37 cellular contexts compared by ENCODE assay signal in the genomic region with DNA sequence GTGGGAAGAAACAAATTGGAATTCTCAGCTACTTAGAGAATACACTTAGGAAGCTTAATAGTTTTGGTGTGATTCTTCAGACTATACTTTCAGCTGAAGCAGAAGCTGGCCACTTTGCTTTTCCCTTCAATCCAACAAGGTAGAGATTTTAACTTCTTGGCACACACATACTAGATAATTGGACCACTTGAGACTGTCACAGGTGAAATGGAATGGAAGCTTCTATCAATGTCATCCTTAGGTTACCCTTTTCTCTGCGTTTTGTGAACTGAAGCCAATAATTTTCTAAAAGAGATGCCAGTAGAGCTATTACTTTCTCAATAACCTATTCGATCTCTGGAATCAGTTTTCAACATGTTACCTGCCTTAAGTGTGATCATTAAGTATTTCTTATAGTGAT.
"Had no signal": no experiment of that assay in that cellular context is flagged by ENCODE, and none has a peak within 500 bp of the region (broad histone marks: within the 10 kb centered on the region; RNA-seq: fewer than 3 reads in every experiment).

No MANE protein-coding gene starts in this region.

- H3K27ac ChIP-seq: KMS-11 had no signal

- H3K4me2 ChIP-seq: KMS-11 had no signal

- H3K9ac ChIP-seq: KMS-11 had no signal

- DNase-seq: Karpas-422, Kasumi-1, KG1, MG63, MM.1S, MV-4-11, NCI-H1048, NCI-H1092, NCI-H1092 treated with DMSO at 0.1 percent for 48 hours, NCI-H1417, NCI-H1417 treated with DMSO at 0.1 percent for 48 hours, NCI-H1436, NCI-H1436 treated with DMSO at 0.1 percent for 48 hours, NCI-H146, NCI-H1694, NCI-H1694 treated with DMSO at 0.1 percent for 48 hours, NCI-H187, NCI-H187 treated with DMSO at 0.1 percent for 48 hours, NCI-H1930, NCI-H2029, NCI-H2029 treated with DMSO at 0.1 percent for 48 hours, NCI-H2081, NCI-H2081 treated with DMSO at 0.1 percent for 48 hours, NCI-H2107, NCI-H2171, NCI-H2171 treated with DMSO at 0.1 percent for 48 hours, NCI-H2227 treated with DMSO at 0.1 percent for 48 hours, NCI-H226, NCI-H345, NCI-H446, NCI-H446 treated with DMSO at 0.1 percent for 48 hours, NCI-H510A, NCI-H510A treated with DMSO at 0.1 percent for 48 hours, NCI-H524, NCI-H524 treated with DMSO at 0.1 percent for 48 hours, NCI-H526 had no signal

- H3K36me3 ChIP-seq: MG63 had no signal

- H3K27me3 ChIP-seq: MG63 had no signal

- H3K9me3 ChIP-seq: MG63 had no signal

- H3K4me3 ChIP-seq: MG63 had no signal
